Comparison of ENCODE assay signal across 1 cellular context in the genomic region with DNA sequence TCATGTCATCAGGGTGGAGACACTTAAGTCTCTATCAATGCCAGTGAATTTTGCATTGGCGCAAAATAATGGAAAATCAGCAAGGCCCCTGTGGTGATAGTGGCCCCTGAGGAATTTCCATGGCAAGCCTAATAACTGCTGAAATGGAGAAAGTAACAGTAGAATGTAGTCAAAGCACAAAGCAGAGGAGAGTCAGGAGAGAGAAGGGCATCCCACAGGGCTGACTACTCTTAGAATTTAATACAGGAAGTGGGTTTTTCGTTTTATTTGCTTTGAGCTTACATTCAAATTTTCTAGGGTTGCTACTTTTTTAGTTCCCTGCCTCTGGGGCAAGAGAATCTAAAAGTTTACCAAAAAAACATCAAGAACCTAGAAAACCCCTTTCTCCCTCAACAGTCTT.
TF ChIP-seq lines count a peak whose summit lies in the region.

No MANE protein-coding gene starts in this region.

TF ChIP-seq in K562, 482 proteins besides CTCF, POLR2A, EP300 and RAD21:
- TF ChIP-seq RHOXF2B (CRISPR knock-in tag; conservative IDR thresholded peaks at IDR 0.05), result no peak
